1 cellular context compared by ENCODE assay signal in the genomic region with DNA sequence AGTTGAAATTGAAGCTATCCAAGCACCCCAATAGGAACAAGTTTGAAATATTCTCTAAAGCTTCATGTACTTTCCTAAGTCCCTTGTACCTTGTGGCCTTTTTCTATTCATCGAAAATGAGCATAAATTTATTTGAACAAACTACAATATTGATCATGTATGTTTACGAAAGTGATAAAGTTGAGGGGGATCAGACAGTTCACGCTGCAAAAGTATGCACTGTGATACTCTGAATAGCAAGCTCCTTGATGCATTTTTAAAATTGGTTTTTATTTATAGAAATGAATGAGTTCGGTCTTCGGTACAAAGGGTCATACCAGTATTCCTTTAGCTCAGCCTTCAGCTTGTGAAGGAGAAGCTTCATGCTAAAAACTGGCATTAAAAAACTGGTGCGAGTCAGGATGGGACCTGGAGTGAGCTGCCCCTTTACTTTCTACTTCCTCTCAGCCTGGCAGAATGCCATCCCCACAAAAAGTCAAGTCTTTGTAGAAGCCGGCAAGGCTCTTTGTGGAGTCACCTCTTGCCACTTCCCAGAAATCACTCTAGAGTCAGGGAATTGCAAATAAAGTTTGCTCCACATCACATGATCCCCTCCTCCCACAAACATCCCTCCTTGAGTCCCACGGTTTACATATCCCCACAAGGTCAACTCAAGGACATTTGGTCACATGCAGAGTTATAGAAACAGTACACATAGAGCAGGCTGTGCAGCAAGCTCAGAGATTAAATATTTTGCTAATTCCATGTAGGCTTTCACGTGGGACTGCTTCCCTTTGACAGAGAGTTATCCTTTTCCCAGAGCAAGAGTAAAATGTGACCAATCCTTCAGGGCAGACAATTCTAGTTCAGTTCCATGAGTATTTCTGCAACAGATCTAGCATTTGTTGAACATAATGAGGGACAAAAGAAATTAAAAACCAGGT.
TF ChIP-seq lines count a peak whose summit lies in the region.

No MANE protein-coding gene starts in this region.

TF ChIP-seq in GM23338, 12 proteins besides CTCF, POLR2A, EP300 and RAD21:
- TF ChIP-seq, protein P1, sequence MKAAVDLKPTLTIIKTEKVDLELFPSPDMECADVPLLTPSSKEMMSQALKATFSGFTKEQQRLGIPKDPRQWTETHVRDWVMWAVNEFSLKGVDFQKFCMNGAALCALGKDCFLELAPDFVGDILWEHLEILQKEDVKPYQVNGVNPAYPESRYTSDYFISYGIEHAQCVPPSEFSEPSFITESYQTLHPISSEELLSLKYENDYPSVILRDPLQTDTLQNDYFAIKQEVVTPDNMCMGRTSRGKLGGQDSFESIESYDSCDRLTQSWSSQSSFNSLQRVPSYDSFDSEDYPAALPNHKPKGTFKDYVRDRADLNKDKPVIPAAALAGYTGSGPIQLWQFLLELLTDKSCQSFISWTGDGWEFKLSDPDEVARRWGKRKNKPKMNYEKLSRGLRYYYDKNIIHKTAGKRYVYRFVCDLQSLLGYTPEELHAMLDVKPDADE (IDR thresholded peaks at IDR 0.05): no peak
- TF ChIP-seq, protein P2, sequence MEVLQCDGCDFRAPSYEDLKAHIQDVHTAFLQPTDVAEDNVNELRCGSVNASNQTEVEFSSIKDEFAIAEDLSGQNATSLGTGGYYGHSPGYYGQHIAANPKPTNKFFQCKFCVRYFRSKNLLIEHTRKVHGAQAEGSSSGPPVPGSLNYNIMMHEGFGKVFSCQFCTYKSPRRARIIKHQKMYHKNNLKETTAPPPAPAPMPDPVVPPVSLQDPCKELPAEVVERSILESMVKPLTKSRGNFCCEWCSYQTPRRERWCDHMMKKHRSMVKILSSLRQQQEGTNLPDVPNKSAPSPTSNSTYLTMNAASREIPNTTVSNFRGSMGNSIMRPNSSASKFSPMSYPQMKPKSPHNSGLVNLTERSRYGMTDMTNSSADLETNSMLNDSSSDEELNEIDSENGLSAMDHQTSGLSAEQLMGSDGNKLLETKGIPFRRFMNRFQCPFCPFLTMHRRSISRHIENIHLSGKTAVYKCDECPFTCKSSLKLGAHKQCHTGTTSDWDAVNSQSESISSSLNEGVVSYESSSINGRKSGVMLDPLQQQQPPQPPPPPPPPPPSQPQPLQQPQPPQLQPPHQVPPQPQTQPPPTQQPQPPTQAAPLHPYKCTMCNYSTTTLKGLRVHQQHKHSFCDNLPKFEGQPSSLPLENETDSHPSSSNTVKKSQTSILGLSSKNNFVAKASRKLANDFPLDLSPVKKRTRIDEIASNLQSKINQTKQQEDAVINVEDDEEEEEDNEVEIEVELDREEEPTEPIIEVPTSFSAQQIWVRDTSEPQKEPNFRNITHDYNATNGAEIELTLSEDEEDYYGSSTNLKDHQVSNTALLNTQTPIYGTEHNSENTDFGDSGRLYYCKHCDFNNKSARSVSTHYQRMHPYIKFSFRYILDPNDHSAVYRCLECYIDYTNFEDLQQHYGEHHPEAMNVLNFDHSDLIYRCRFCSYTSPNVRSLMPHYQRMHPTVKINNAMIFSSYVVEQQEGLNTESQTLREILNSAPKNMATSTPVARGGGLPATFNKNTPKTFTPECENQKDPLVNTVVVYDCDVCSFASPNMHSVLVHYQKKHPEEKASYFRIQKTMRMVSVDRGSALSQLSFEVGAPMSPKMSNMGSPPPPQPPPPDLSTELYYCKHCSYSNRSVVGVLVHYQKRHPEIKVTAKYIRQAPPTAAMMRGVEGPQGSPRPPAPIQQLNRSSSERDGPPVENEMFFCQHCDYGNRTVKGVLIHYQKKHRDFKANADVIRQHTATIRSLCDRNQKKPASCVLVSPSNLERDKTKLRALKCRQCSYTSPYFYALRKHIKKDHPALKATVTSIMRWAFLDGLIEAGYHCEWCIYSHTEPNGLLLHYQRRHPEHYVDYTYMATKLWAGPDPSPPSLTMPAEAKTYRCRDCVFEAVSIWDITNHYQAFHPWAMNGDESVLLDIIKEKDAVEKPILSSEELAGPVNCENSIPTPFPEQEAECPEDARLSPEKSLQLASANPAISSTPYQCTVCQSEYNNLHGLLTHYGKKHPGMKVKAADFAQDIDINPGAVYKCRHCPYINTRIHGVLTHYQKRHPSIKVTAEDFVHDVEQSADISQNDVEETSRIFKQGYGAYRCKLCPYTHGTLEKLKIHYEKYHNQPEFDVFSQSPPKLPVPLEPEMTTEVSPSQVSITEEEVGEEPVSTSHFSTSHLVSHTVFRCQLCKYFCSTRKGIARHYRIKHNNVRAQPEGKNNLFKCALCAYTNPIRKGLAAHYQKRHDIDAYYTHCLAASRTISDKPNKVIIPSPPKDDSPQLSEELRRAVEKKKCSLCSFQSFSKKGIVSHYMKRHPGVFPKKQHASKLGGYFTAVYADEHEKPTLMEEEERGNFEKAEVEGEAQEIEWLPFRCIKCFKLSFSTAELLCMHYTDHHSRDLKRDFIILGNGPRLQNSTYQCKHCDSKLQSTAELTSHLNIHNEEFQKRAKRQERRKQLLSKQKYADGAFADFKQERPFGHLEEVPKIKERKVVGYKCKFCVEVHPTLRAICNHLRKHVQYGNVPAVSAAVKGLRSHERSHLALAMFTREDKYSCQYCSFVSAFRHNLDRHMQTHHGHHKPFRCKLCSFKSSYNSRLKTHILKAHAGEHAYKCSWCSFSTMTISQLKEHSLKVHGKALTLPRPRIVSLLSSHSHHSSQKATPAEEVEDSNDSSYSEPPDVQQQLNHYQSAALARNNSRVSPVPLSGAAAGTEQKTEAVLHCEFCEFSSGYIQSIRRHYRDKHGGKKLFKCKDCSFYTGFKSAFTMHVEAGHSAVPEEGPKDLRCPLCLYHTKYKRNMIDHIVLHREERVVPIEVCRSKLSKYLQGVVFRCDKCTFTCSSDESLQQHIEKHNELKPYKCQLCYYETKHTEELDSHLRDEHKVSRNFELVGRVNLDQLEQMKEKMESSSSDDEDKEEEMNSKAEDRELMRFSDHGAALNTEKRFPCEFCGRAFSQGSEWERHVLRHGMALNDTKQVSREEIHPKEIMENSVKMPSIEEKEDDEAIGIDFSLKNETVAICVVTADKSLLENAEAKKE (CRISPR knock-in tag; IDR thresholded peaks at IDR 0.05): no peak
- TF ChIP-seq EZH2phosphoT487 (IDR thresholded peaks at IDR 0.05; ENCODE audit: unreplicated experiment): no peak
- TF ChIP-seq NANOG (IDR thresholded peaks at IDR 0.05; ENCODE audit: borderline replicate concordance): no peak
- TF ChIP-seq ZNF331 (CRISPR knock-in tag; IDR thresholded peaks at IDR 0.05; ENCODE audit: low read depth): no peak
- TF ChIP-seq CREB1 (CRISPR knock-in tag; IDR thresholded peaks at IDR 0.05; ENCODE audit: low read depth): no peak
- TF ChIP-seq STAT1 (IDR thresholded peaks at IDR 0.05; ENCODE audit: unreplicated experiment): no peak
- TF ChIP-seq ZNF114 (CRISPR knock-in tag; IDR thresholded peaks at IDR 0.05): no peak
- no peak for TF ChIP-seq JUNB (IDR thresholded peaks at IDR 0.05; ENCODE audit: unreplicated experiment)
- no peak for TF ChIP-seq EZH2 (IDR thresholded peaks at IDR 0.05; ENCODE audit: low read depth, unreplicated experiment)
- TF ChIP-seq POLR2AphosphoS5 (IDR thresholded peaks at IDR 0.05; ENCODE audit: low read depth): no peak
- TF ChIP-seq, protein P3, sequence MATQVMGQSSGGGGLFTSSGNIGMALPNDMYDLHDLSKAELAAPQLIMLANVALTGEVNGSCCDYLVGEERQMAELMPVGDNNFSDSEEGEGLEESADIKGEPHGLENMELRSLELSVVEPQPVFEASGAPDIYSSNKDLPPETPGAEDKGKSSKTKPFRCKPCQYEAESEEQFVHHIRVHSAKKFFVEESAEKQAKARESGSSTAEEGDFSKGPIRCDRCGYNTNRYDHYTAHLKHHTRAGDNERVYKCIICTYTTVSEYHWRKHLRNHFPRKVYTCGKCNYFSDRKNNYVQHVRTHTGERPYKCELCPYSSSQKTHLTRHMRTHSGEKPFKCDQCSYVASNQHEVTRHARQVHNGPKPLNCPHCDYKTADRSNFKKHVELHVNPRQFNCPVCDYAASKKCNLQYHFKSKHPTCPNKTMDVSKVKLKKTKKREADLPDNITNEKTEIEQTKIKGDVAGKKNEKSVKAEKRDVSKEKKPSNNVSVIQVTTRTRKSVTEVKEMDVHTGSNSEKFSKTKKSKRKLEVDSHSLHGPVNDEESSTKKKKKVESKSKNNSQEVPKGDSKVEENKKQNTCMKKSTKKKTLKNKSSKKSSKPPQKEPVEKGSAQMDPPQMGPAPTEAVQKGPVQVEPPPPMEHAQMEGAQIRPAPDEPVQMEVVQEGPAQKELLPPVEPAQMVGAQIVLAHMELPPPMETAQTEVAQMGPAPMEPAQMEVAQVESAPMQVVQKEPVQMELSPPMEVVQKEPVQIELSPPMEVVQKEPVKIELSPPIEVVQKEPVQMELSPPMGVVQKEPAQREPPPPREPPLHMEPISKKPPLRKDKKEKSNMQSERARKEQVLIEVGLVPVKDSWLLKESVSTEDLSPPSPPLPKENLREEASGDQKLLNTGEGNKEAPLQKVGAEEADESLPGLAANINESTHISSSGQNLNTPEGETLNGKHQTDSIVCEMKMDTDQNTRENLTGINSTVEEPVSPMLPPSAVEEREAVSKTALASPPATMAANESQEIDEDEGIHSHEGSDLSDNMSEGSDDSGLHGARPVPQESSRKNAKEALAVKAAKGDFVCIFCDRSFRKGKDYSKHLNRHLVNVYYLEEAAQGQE (IDR thresholded peaks at IDR 0.05; ENCODE audit: unreplicated experiment): no peak
TF ChIP-seq in GM23338: peak in this region for 0.
